Comparison of ENCODE assay signal across 13 cellular contexts in the genomic region with DNA sequence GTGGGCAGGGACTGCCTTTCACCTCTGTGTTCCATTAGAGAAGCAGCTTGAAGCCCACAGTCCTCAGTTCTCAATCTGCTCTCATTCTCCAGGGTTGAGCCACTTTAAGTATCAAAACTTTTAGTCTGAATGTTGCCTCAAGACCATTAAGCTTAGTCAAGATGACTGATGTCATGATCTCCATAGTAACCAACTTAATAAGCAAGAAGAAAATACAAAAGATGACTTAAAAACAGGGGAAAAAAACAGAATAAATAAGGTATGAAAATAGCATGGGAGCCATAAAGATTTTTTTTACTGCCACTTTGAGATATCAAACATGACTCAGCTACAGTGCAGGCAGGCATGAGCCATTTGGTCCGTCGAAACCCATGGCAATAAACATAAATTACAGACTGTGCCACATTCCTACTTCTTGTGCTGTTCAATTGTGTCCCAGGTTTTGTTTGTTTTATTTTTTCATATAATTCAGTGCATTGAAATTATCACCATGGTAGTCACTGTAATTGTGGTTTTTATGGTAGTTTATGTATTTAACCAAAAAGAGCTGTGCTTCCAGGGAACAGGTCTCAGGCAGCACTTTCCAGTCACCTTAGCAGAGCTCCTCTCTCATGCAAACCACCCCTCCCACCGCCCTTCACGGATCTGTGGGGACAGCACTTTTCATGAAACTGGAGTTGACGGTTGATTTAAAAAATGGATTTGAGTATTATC.
DNase-seq lines count a peak whose midpoint lies in the region; ATAC-seq, FAIRE-seq and TF ChIP-seq lines count a peak whose summit lies in the region.
"Had no signal": no experiment of that assay in that cellular context is flagged by ENCODE, and none has a peak within 500 bp of the region (broad histone marks: within the 10 kb centered on the region; RNA-seq: fewer than 3 reads in every experiment).

No MANE protein-coding gene starts in this region.

- H3K36me3 ChIP-seq in left ventricle myocardium inferior (no peaks in the 10 kb centered on the region), colonic mucosa (no peaks in the 10 kb centered on the region)

- intact Hi-C loops in left ventricle myocardium inferior (cut with micrococcal nuclease), result no loop called here
- intact Hi-C loops in Right ventricle myocardium inferior (cut with DNase I), result loop anchor here (5.0 kb wide), 1 partner anchor 74 kb away; no protein-coding TSS in a partner anchor
- intact Hi-C loops in colonic mucosa (cut with DNase I), result no loop called here

- DNase-seq in left ventricle myocardium inferior (no peak), Right ventricle myocardium inferior (ENCODE audit: missing footprints) (no peak), NCI-H2081 treated with DMSO at 0.1 percent for 48 hours (lab: John Stamatoyannopoulos, UW) (peak; percentile 98), colonic mucosa (peak; percentile 63), urothelium cell line (ENCODE audit: low spot score) (peak; percentile 20), AG08396 (ENCODE audit: low spot score) (no peak), OCI-M2 (lab: John Stamatoyannopoulos, UW; ENCODE audit: unreplicated experiment) (no peak)
- DNase-seq: CD4-positive, alpha-beta memory T cell; KG1; mammary epithelial cell had no signal

- H3K27ac ChIP-seq in left ventricle myocardium inferior (replicated peaks) (peak overlapping the region; percentile 87), colonic mucosa (peak overlapping the region; percentile 6)

- no peak overlapping the region for H3K9ac ChIP-seq in colonic mucosa (ENCODE audit: low read depth in 2 of 2, low read length in 2 of 2)

- H3K4me1 ChIP-seq in left ventricle myocardium inferior (peaks cover 57% of the 10 kb centered on the region), colonic mucosa (peaks cover 7% of the 10 kb centered on the region)

- ATAC-seq in Right ventricle myocardium inferior (no peak), GM18519 (IDR thresholded peaks at IDR 0.05; ENCODE audit: low FRiP score, unreplicated experiment) (no peak)
- ATAC-seq: GM12878, HCT116 had no signal

- H3K4me3 ChIP-seq in left ventricle myocardium inferior (no peak overlapping the region), colonic mucosa (no peak overlapping the region)
- H3K4me3 ChIP-seq: GM12878 had no signal

- TF ChIP-seq CTCF in left ventricle myocardium inferior (IDR thresholded peaks at IDR 0.05; ENCODE audit: borderline replicate concordance), result no peak
- TF ChIP-seq CTCF in colonic mucosa (IDR thresholded peaks at IDR 0.05), result no peak

- FAIRE-seq in urothelium cell line (lab: Jason Lieb, UNC), result no peak
- FAIRE-seq: GM12878 had no signal

- H3K27me3 ChIP-seq in left ventricle myocardium inferior (ENCODE audit: low read depth), result peaks cover 4% of the 10 kb centered on the region
- H3K27me3 ChIP-seq in colonic mucosa, result no peaks in the 10 kb centered on the region

- H3K9me3 ChIP-seq in left ventricle myocardium inferior (replicated peaks), result no peaks in the 10 kb centered on the region
- H3K9me3 ChIP-seq in colonic mucosa, result no peaks in the 10 kb centered on the region

Comparison
In these comparisons a context has a peak if more than half of its experiments do, and no peak if none do; other contexts are left out.
1. DNase-seq: peak in NCI-H2081 treated with DMSO at 0.1 percent for 48 hours (single experiment), colonic mucosa (single experiment) and urothelium cell line (single experiment); none in left ventricle myocardium inferior (single experiment), Right ventricle myocardium inferior (single experiment), AG08396 (single experiment) and OCI-M2 (single experiment).